ENCODE assay signal across 8 cellular contexts in genomic region chr17:21283482-21284318, GRCh38. TPM values are rescaled to one million over a fixed set of nuclear protein-coding genes. Genes with fewer than 3 reads are reported as not detected.
DNase-seq lines count a peak whose midpoint lies in the region; ATAC-seq, FAIRE-seq and TF ChIP-seq lines count a peak whose summit lies in the region.

No MANE protein-coding gene starts in this region.

- H2AFZ ChIP-seq in HCT116 (ENCODE audit: low read depth, low read length, poor library complexity, severe bottlenecking) (peak overlapping the region; percentile 31), OCI-LY7 (ENCODE audit: low read length) (peak overlapping the region; percentile 49; the same call in 1 of the 2 replicates)

- H3K4me3 ChIP-seq in HCT116 (replicated peaks in 1 of 2; ENCODE audit: low read depth in 1 of 2, low read length in 2 of 2) (peak overlapping the region; percentile 45 to 99), OCI-LY7 (ENCODE audit: low read depth, low read length, poor library complexity, severe bottlenecking) (peak overlapping the region; percentile 84), endocrine pancreas (ENCODE audit: control insufficient read depth, insufficient read depth, low read length) (no peak overlapping the region)

- RAD21 ChIA-PET in HCT116 (lab: Charles Lee; ENCODE audit: low non-redundant PET in 1 of 2, low total read pairs in 2 of 2, uncharacterized antibody in 2 of 2, unreplicated experiment in 2 of 2) = no interaction called here

- H3K27me3 Mint-ChIP-seq in naive thymus-derived CD8-positive, alpha-beta T cell = no peaks in the 10 kb centered on the region

- DNase-seq in GM12891 (ENCODE audit: insufficient read length, low spot score) = no peak
- DNase-seq in HCT116 (ENCODE audit: low read depth, low spot score) = peak; percentile 22
- DNase-seq in OCI-LY7 (ENCODE audit: low spot score) = no peak
- no peak for DNase-seq in naive thymus-derived CD8-positive, alpha-beta T cell
- no peak for DNase-seq in urothelium cell line (ENCODE audit: low spot score)
- DNase-seq in NCI-H2107 treated with DMSO at 0.1 percent for 48 hours (lab: John Stamatoyannopoulos, UW; ENCODE audit: unreplicated experiment) = no peak
- DNase-seq in HPDE6-E6E7 (ENCODE audit: extremely low spot score) = no peak

- peaks cover 42% of the 10 kb centered on the region for H3K79me2 ChIP-seq in HCT116 (ENCODE audit: insufficient read depth, low read length)
- peaks cover 35% of the 10 kb centered on the region; the same call in 1 of the 2 replicates for H3K79me2 ChIP-seq in OCI-LY7 (ENCODE audit: insufficient read depth, low read depth, low read length)

- H3K9me2 ChIP-seq in HCT116 (ENCODE audit: insufficient read depth) (no peaks in the 10 kb centered on the region), OCI-LY7 (ENCODE audit: insufficient read depth, low read length) (no peaks in the 10 kb centered on the region)

- peaks cover 40 to 76% (median 55%) of the 10 kb centered on the region in 4 donors for H3K4me1 Mint-ChIP-seq in naive thymus-derived CD8-positive, alpha-beta T cell

- CTCF ChIA-PET in HCT116 (lab: Charles Lee) (interaction anchor here (0.7 to 1.0 kb wide), 2 partner anchors 70 to 228 kb away, joined by 3 read pairs; no protein-coding TSS in a partner anchor), OCI-LY7 (lab: Charles Lee; ENCODE audit: unreplicated experiment) (interaction anchor here (0.6 kb wide), 1 partner anchor 1013 kb away, joined by 3 read pairs; no protein-coding TSS in a partner anchor)

- BruUV-seq in HCT116 (replicated peaks; lab: Mats Ljungman, UMichigan) (no TSS peak), OCI-LY7 (replicated peaks; lab: Mats Ljungman, UMichigan) (no TSS peak)

- peak overlapping the region; percentile 79 to 98 (median 94) for H3K27ac Mint-ChIP-seq in naive thymus-derived CD8-positive, alpha-beta T cell

- H3K9me3 ChIP-seq in HCT116 (ENCODE audit: control insufficient read depth in 1 of 2, insufficient read depth in 1 of 2, low read depth in 1 of 2, low read length in 2 of 2) = no peaks in the 10 kb centered on the region
- H3K9me3 ChIP-seq in OCI-LY7 (ENCODE audit: low read length) = no peaks in the 10 kb centered on the region
- H3K9me3 ChIP-seq in endocrine pancreas (ENCODE audit: control insufficient read depth, low read length) = no peaks in the 10 kb centered on the region

- H3K9me3 Mint-ChIP-seq in naive thymus-derived CD8-positive, alpha-beta T cell = no peaks in the 10 kb centered on the region

- peak overlapping the region; percentile 96 for H3K9ac ChIP-seq in HCT116 (ENCODE audit: low read length)
- peak overlapping the region; percentile 42 for H3K9ac ChIP-seq in endocrine pancreas (ENCODE audit: control insufficient read depth, insufficient read depth, low read length)

- no peaks in the 10 kb centered on the region for H3K27me3 ChIP-seq in HCT116 (ENCODE audit: insufficient read depth, low read length)
- no peaks in the 10 kb centered on the region for H3K27me3 ChIP-seq in endocrine pancreas (ENCODE audit: control insufficient read depth, insufficient read depth, low read length)

- H4K20me1 ChIP-seq in HCT116 (ENCODE audit: insufficient read depth) (no peaks in the 10 kb centered on the region), OCI-LY7 (ENCODE audit: insufficient read depth, low read length) (no peaks in the 10 kb centered on the region)

- H3K4me1 ChIP-seq in HCT116 (ENCODE audit: control insufficient read depth in 1 of 2, insufficient read depth in 2 of 2, low read length in 2 of 2) (peaks cover 51 to 83% of the 10 kb centered on the region in 2 experiments), OCI-LY7 (ENCODE audit: insufficient read depth, low read length, poor library complexity, severe bottlenecking) (peaks cover 58% of the 10 kb centered on the region), endocrine pancreas (ENCODE audit: control insufficient read depth, insufficient read depth, low read length) (no peaks in the 10 kb centered on the region)

- H3K36me3 ChIP-seq in HCT116 (ENCODE audit: control insufficient read depth in 1 of 2, insufficient read depth in 2 of 2, low read length in 2 of 2) (0 out of 4 replicates have a peak, but pooled peaks cover 0 to 4% of the 10 kb centered on the region in 2 experiments), OCI-LY7 (ENCODE audit: insufficient read depth, low read length) (no peaks in the 10 kb centered on the region), endocrine pancreas (ENCODE audit: control insufficient read depth, insufficient read depth, low read length) (no peaks in the 10 kb centered on the region)

- ATAC-seq in HCT116 = peak; percentile 7
- ATAC-seq in naive thymus-derived CD8-positive, alpha-beta T cell = no peak

- no peak for TF ChIP-seq RAD21 in HCT116 (IDR thresholded peaks at IDR 0.05; ENCODE audit: low read depth)

- peak overlapping the region; percentile 40; the same call in 1 of the 2 replicates for H3K27ac ChIP-seq in HCT116 (ENCODE audit: low read depth, low read length)
- no peak overlapping the region for H3K27ac ChIP-seq in OCI-LY7 (ENCODE audit: low read depth, low read length, poor library complexity, severe bottlenecking)

- FAIRE-seq in GM12891 (lab: Jason Lieb, UNC) = peak; percentile 5
- FAIRE-seq in urothelium cell line (lab: Jason Lieb, UNC) = no peak

- H3K4me3 Mint-ChIP-seq in naive thymus-derived CD8-positive, alpha-beta T cell = peak overlapping the region; percentile 87 to 97 (median 94)

- peak overlapping the region; percentile 99 for H3K4me2 ChIP-seq in HCT116 (ENCODE audit: low read length)
- peak overlapping the region; percentile 63 for H3K4me2 ChIP-seq in OCI-LY7 (ENCODE audit: low read length)

- H3K36me3 Mint-ChIP-seq in naive thymus-derived CD8-positive, alpha-beta T cell = no peaks in the 10 kb centered on the region

- POLR2A ChIA-PET in HCT116 (lab: Charles Lee) (no interaction called here), OCI-LY7 (lab: Charles Lee) (interaction anchor here (0.5 kb wide), 1 partner anchor 1162 kb away, joined by 3 read pairs; no protein-coding TSS in a partner anchor)
- POLR2A ChIA-PET in naive thymus-derived CD8-positive, alpha-beta T cell (lab: Charles Lee) = interaction anchor here (1.0 kb wide), 1 partner anchor 8 kb away, joined by 5 read pairs; no protein-coding TSS in a partner anchor

- TF ChIP-seq POLR2A in GM12891 (IDR thresholded peaks at IDR 0.05; ENCODE audit: low read depth, low read length) = no peak
- TF ChIP-seq POLR2A in HCT116 (IDR thresholded peaks at IDR 0.05; ENCODE audit: borderline replicate concordance, extremely low read depth, insufficient read depth, insufficient read length) = no peak

- intact Hi-C loops in HCT116 (cut with micrococcal nuclease) = loop anchor here (10.0 kb wide), 1 partner anchor 171 kb away; no protein-coding TSS in a partner anchor
- intact Hi-C loops in OCI-LY7 (cut with micrococcal nuclease; ENCODE audit: unreplicated experiment) = loop anchor here (2.0 to 5.0 kb wide), 2 partner anchors 157 to 169 kb away; partner anchors contain the start of gene DHRS7B

- TF ChIP-seq CTCF in HCT116 (IDR thresholded peaks at IDR 0.05 in 2 of 3, conservative IDR thresholded peaks at IDR 0.05 in 1 of 3; ENCODE audit: borderline replicate concordance in 1 of 3, insufficient read depth in 1 of 3, low read depth in 2 of 3, low read length in 2 of 3) (no peak), OCI-LY7 (conservative IDR thresholded peaks at IDR 0.05; ENCODE audit: low read length) (no peak)

TF ChIP-seq in GM12891, 5 proteins besides CTCF, POLR2A, EP300 and RAD21:
- TF ChIP-seq POU2F2 (IDR thresholded peaks at IDR 0.05; ENCODE audit: low read depth, low read length) = no peak
- no peak for TF ChIP-seq TAF1 (IDR thresholded peaks at IDR 0.05; ENCODE audit: low read depth, low read length)
- no peak for TF ChIP-seq PAX5 (IDR thresholded peaks at IDR 0.05; ENCODE audit: insufficient read depth, low read length, severe bottlenecking)
- TF ChIP-seq SPI1 (IDR thresholded peaks at IDR 0.05; ENCODE audit: low read depth, low read length) = no peak
- TF ChIP-seq POLR2AphosphoS5 (IDR thresholded peaks at IDR 0.05; ENCODE audit: low read depth, low read length) = no peak

TF ChIP-seq in HCT116, 20 proteins besides CTCF, POLR2A, EP300 and RAD21:
- TF ChIP-seq MAX (IDR thresholded peaks at IDR 0.05) = peak; percentile 33; the same call in 1 of the 2 replicates
- no peak for TF ChIP-seq SP1 (IDR thresholded peaks at IDR 0.05; ENCODE audit: low read depth)

RNA-seq across cellular contexts. Expression of gene MAP2K3, which starts 0.8 kb away (rescaled TPM):
- 15.2 TPM for polyA plus RNA-seq in GM12891 (2012; ENCODE audit: low read depth, missing spikeins)
- total RNA-seq in HCT116 (2021; ENCODE audit: unreplicated experiment) (96.7 TPM), OCI-LY7 (2022) (70.3 and 71.5 TPM in 2 replicates)
- 74.4 and 85.1 TPM in 2 replicates for polyA plus RNA-seq in HCT116 (2012)
- 13.6 and 27.8 TPM in 2 replicates for total RNA-seq in OCI-LY7 (2014; rRNA removed; shearing (Covaris generic))
- total RNA-seq in naive thymus-derived CD8-positive, alpha-beta T cell = 10 to 100 TPM; 39.4 to 42.2 TPM
- polyA plus RNA-seq in naive thymus-derived CD8-positive, alpha-beta T cell = 10 to 100 TPM; 49.0 to 69.4 (median 49.7) TPM

RNA-seq across cellular contexts. Expression of gene NATD1, which starts 30.5 kb away (rescaled TPM):
- 0.59 TPM for polyA plus RNA-seq in GM12891 (2012; ENCODE audit: low read depth, missing spikeins)
- 3.1 TPM for total RNA-seq in HCT116 (2021; ENCODE audit: unreplicated experiment)
- 2.2 and 2.7 TPM in 2 replicates for polyA plus RNA-seq in HCT116 (2012)
- total RNA-seq in OCI-LY7 (2014; rRNA removed; shearing (Covaris generic)) = 0.41 and 0.85 TPM in 2 replicates
- 6.0 and 6.8 TPM in 2 replicates for total RNA-seq in OCI-LY7 (2022)
- 1 to 10 TPM; 9.2 to 9.3 TPM for total RNA-seq in naive thymus-derived CD8-positive, alpha-beta T cell
- 1 to 10 TPM in 1 of 3 donors, under 1 TPM in 2; 0.60 to 1.2 (median 0.99) TPM for polyA plus RNA-seq in naive thymus-derived CD8-positive, alpha-beta T cell
